18 cellular contexts compared by ENCODE assay signal in genomic region chr2:72211777-72212515, GRCh38.
DNase-seq lines count a peak whose midpoint lies in the region; ATAC-seq, FAIRE-seq and TF ChIP-seq lines count a peak whose summit lies in the region.
"Had no signal": no experiment of that assay in that cellular context is flagged by ENCODE, and none has a peak within 500 bp of the region (broad histone marks: within the 10 kb centered on the region; RNA-seq: fewer than 3 reads in every experiment).

No MANE protein-coding gene starts in this region.

- no peaks in the 10 kb centered on the region for H3K9me2 ChIP-seq in GM23248 (ENCODE audit: insufficient read depth)

- H3K4me3 ChIP-seq in GM23248 (no peak overlapping the region), astrocyte of the spinal cord (ENCODE audit: low read depth, low read length) (no peak overlapping the region), upper lobe of left lung (no peak overlapping the region)
- H3K4me3 ChIP-seq: skin epidermis had no signal

- no peak for TF ChIP-seq EP300 in upper lobe of left lung (IDR thresholded peaks at IDR 0.05)

- H3K79me2 ChIP-seq in GM23248 (ENCODE audit: insufficient read depth) = no peaks in the 10 kb centered on the region
- H3K79me2 ChIP-seq: parathyroid adenoma had no signal

- peak; percentile 43 to 61 for ATAC-seq in upper lobe of left lung (ENCODE audit: low FRiP score in 2 of 2)
- ATAC-seq: activated T-cell treated with anti-CD3 and anti-CD28 coated beads, Interleukin-2, amount 50 U/mL, for 72 hours; HCT116 had no signal

- peak; percentile 70 for FAIRE-seq in islet of Langerhans (lab: Jason Lieb, UNC)

- peak overlapping the region; percentile 24 for H3K4me2 ChIP-seq in GM23248 (ENCODE audit: unreplicated experiment)

- H3K36me3 ChIP-seq in GM23248 (ENCODE audit: low read depth) (no peaks in the 10 kb centered on the region), upper lobe of left lung (no peaks in the 10 kb centered on the region)

- in situ Hi-C loops in GM23248 (cut with MboI) (no loop called here), astrocyte of the spinal cord (cut with HindIII; ENCODE audit: low sequenced_read_pairs) (no loop called here)

- no peak overlapping the region for H3K9ac ChIP-seq in GM23248
- H3K9ac ChIP-seq: parathyroid adenoma had no signal

- H3K27ac ChIP-seq in GM23248 (no peak overlapping the region), upper lobe of left lung (no peak overlapping the region)
- H3K27ac ChIP-seq: parathyroid adenoma had no signal

- TF ChIP-seq CTCF in astrocyte of the spinal cord (IDR thresholded peaks at IDR 0.05; ENCODE audit: low read depth, low read length) = no peak
- no peak for TF ChIP-seq CTCF in upper lobe of left lung (IDR thresholded peaks at IDR 0.05)

- no peak overlapping the region for H2AFZ ChIP-seq in GM23248
- H2AFZ ChIP-seq: parathyroid adenoma had no signal

- no peak for TF ChIP-seq POLR2A in upper lobe of left lung (IDR thresholded peaks at IDR 0.05)

- H4K20me1 ChIP-seq in GM23248 (ENCODE audit: insufficient read depth) = no peaks in the 10 kb centered on the region

- H3K9me3 ChIP-seq in GM23248 (ENCODE audit: low read depth) = no peaks in the 10 kb centered on the region
- no peaks in the 10 kb centered on the region for H3K9me3 ChIP-seq in upper lobe of left lung

- H3K27me3 ChIP-seq in GM23248 (replicated peaks; ENCODE audit: insufficient read depth) (no peaks in the 10 kb centered on the region), upper lobe of left lung (no peaks in the 10 kb centered on the region)

- 76 to 88% methylated on average over 2 of the region's 2 CpGs for WGBS in GM23248 (ENCODE audit: low coverage in 1 of 2, low lambda C conversion rate in 2 of 2, missing lambda C conversion rate in 2 of 2), 2 experiments
- WGBS in upper lobe of left lung, 2 donors = 91 to 97% methylated on average over 2 of the region's 2 CpGs

- H3K4me1 ChIP-seq in GM23248 (ENCODE audit: insufficient read depth) (peaks cover 20% of the 10 kb centered on the region), upper lobe of left lung (peaks cover 0 to 5% (median 2%) of the 10 kb centered on the region in 4 donors)
- H3K4me1 ChIP-seq: parathyroid adenoma had no signal

- peak; percentile 78 for DNase-seq in GM23248
- DNase-seq in astrocyte of the spinal cord (ENCODE audit: low read depth, low spot score) = peak; percentile 71
- no peak for DNase-seq in upper lobe of left lung
- DNase-seq in ecto neural progenitor cell (ENCODE audit: low spot score) = no peak
- DNase-seq in NCI-H774 (lab: John Stamatoyannopoulos, UW) = no peak
- no peak for DNase-seq in HK-2 (ENCODE audit: unreplicated experiment)
- DNase-seq: activated CD4-positive, alpha-beta T cell treated with anti-CD3 and anti-CD28 coated beads, Interleukin-2, amount 50 U/mL, for 4 hours; activated naive CD8-positive, alpha-beta T cell treated with anti-CD3 and anti-CD28 coated beads, Interleukin-2, amount 10 ng/mL, durations not matched to agents 7 days and 5 days; activated T-cell treated with anti-CD3 and anti-CD28 coated beads, Interleukin-2, amount 50 U/mL, for 72 hours; foreskin melanocyte; NCI-H146; stimulated activated CD4-positive, alpha-beta T cell treated with anti-CD3 and anti-CD28 coated beads, Interleukin-4, amount 100 ng/mL, for 4 hours; stimulated activated CD8-positive, alpha-beta memory T cell treated with anti-CD3 and anti-CD28 coated beads, Interleukin-4, amount 100 ng/mL, for 48 hours; SW 1271 had no signal

- H3F3A ChIP-seq in GM23248 (ENCODE audit: insufficient read depth) = peaks cover 9% of the 10 kb centered on the region; the same call in 1 of the 2 replicates

Comparison
In these comparisons a context has a peak if more than half of its experiments do, and no peak if none do; other contexts are left out.
1. DNase-seq: peak in GM23248 (single experiment) and astrocyte of the spinal cord (single experiment); none in upper lobe of left lung (0 of 2), ecto neural progenitor cell (single experiment), NCI-H774 (single experiment) and HK-2 (single experiment).